8 cellular contexts compared by ENCODE assay signal in genomic region chr7:51141451-51141971, GRCh38.
A peak's percentile ranks its signal among the peaks of the same experiment; 100 is the strongest.
DNase-seq lines count a peak whose midpoint lies in the region; ATAC-seq and TF ChIP-seq lines count a peak whose summit lies in the region.

No MANE protein-coding gene starts in this region.

- H3K9ac ChIP-seq in liver (ENCODE audit: low read depth in 1 of 2, low read length in 2 of 2) = no peak overlapping the region

- no peaks in the 10 kb centered on the region for H3K27me3 ChIP-seq in liver (ENCODE audit: control insufficient read depth in 4 of 4, insufficient read depth in 4 of 4, low read length in 3 of 4)
- no peaks in the 10 kb centered on the region for H3K27me3 ChIP-seq in spleen (replicated peaks in 1 of 7)

- H3K27ac ChIP-seq in caudate nucleus (ENCODE audit: low read depth, low read length) (peak overlapping the region; percentile 63), liver (ENCODE audit: low read depth in 1 of 2, low read length in 2 of 2) (no peak overlapping the region), spleen (no peak overlapping the region)

- TF ChIP-seq POLR2A in spleen (IDR thresholded peaks at IDR 0.05) = no peak

- WGBS in liver = 50% methylated on average over 4 of the region's 4 CpGs
- 15 to 29% (median 25%) methylated on average over 4 of the region's 4 CpGs for WGBS in spleen, 5 donors

- peak; percentile 72 for TF ChIP-seq RAD21 in liver (IDR thresholded peaks at IDR 0.05)

- TF ChIP-seq CTCF in liver (IDR thresholded peaks at IDR 0.05; ENCODE audit: low read depth, low read length, missing input control) (peak; percentile 29), spleen (IDR thresholded peaks at IDR 0.05 in 8 of 11, conservative IDR thresholded peaks at IDR 0.05 in 3 of 11) (peak in 5 of 11 experiments; percentile 7 to 64 (median 32))

- H3K4me3 ChIP-seq in liver (ENCODE audit: low read depth in 1 of 3, low read length in 3 of 3) = no peak overlapping the region
- no peak overlapping the region for H3K4me3 ChIP-seq in spleen

- H3K4me1 ChIP-seq in liver (ENCODE audit: control insufficient read depth in 4 of 4, insufficient read depth in 4 of 4, low read length in 3 of 4) (peaks cover 0 to 3% (median 0%) of the 10 kb centered on the region in 4 donors), spleen (peaks cover 0 to 21% (median 6%) of the 10 kb centered on the region in 6 donors)

- H3K9me3 ChIP-seq in liver (ENCODE audit: control insufficient read depth in 4 of 4, low read length in 3 of 4) (peaks cover 0 to 3% (median under 1%) of the 10 kb centered on the region in 4 donors), spleen (peaks cover 0 to 8% (median 4%) of the 10 kb centered on the region in 8 donors)

- intact Hi-C loops in spleen (cut with DNase I; ENCODE audit: low total_unique reads) = loop anchor here (5.0 kb wide), 1 partner anchor 674 kb away; no protein-coding TSS in a partner anchor

- no peak for ATAC-seq in HG03108 (IDR thresholded peaks at IDR 0.05; ENCODE audit: unreplicated experiment)

- DNase-seq in NCI-H2196 (lab: John Stamatoyannopoulos, UW; ENCODE audit: unreplicated experiment) (peak; percentile 27), NCI-H2196 treated with DMSO at 0.1 percent for 48 hours (lab: John Stamatoyannopoulos, UW; ENCODE audit: unreplicated experiment) (no peak), NCI-H2029 treated with DMSO at 0.1 percent for 48 hours (lab: John Stamatoyannopoulos, UW) (peak; percentile 29), caudate nucleus (lab: John Stamatoyannopoulos, UW) (peak in 12 of 61 donors; percentile 16 to 70 (median 36)), NCI-H187 (lab: John Stamatoyannopoulos, UW) (no peak), spleen (no peak)

- no peaks in the 10 kb centered on the region for H3K36me3 ChIP-seq in liver (ENCODE audit: control insufficient read depth in 4 of 4, insufficient read depth in 3 of 4, low read depth in 1 of 4, low read length in 3 of 4)
- H3K36me3 ChIP-seq in spleen = no peaks in the 10 kb centered on the region

TF ChIP-seq in liver, 16 proteins besides CTCF, POLR2A, EP300 and RAD21:
- TF ChIP-seq, protein P1, sequence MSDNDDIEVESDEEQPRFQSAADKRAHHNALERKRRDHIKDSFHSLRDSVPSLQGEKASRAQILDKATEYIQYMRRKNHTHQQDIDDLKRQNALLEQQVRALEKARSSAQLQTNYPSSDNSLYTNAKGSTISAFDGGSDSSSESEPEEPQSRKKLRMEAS (IDR thresholded peaks at IDR 0.05) = no peak
- TF ChIP-seq TAF1 (conservative IDR thresholded peaks at IDR 0.05) = no peak
- TF ChIP-seq SP1 (IDR thresholded peaks at IDR 0.05) = no peak
- no peak for TF ChIP-seq NR2F2 (IDR thresholded peaks at IDR 0.05)

Comparison
In these comparisons a context has a peak if more than half of its experiments do, and no peak if none do; other contexts are left out.
1. DNase-seq: peak in NCI-H2196 (single experiment) and NCI-H2029 treated with DMSO at 0.1 percent for 48 hours (single experiment); none in NCI-H2196 treated with DMSO at 0.1 percent for 48 hours (single experiment), NCI-H187 (0 of 2) and spleen (single experiment).